In genomic region chr4:26402458-26402857, GRCh38 we compare ENCODE assay signal across 17 cellular contexts.
A peak's percentile ranks its signal among the peaks of the same experiment; 100 is the strongest.
DNase-seq lines count a peak whose midpoint lies in the region; ATAC-seq and TF ChIP-seq lines count a peak whose summit lies in the region.
"Had no signal": no experiment of that assay in that cellular context is flagged by ENCODE, and none has a peak within 500 bp of the region (broad histone marks: within the 10 kb centered on the region; RNA-seq: fewer than 3 reads in every experiment).

No MANE protein-coding gene starts in this region.

- peak; percentile 63 for ATAC-seq in GM18517 (IDR thresholded peaks at IDR 0.05; ENCODE audit: unreplicated experiment)
- peak; percentile 60 for ATAC-seq in GM21447 (IDR thresholded peaks at IDR 0.05; ENCODE audit: unreplicated experiment)
- peak; percentile 60 for ATAC-seq in HG03103 (IDR thresholded peaks at IDR 0.05; ENCODE audit: low read depth, unreplicated experiment)
- no peak for ATAC-seq in memory B cell (ENCODE audit: low read depth)
- ATAC-seq: HepG2; Panc1; stimulated activated naive CD8-positive, alpha-beta T cell treated with anti-CD3 and anti-CD28 coated beads, Interleukin-15, amount 100 ng/mL, for 72 hours; T-cell had no signal

- H3K27me3 Mint-ChIP-seq in memory B cell = no peaks in the 10 kb centered on the region
- H3K27me3 Mint-ChIP-seq: stimulated activated naive CD8-positive, alpha-beta T cell treated with anti-CD3 and anti-CD28 coated beads, Interleukin-15, amount 100 ng/mL, for 72 hours; T-cell had no signal

- H3K9me3 Mint-ChIP-seq in memory B cell = peaks cover 6% of the 10 kb centered on the region

- peaks cover 24% of the 10 kb centered on the region for H3K36me3 Mint-ChIP-seq in memory B cell

- TF ChIP-seq CTCF in GM20000 (IDR thresholded peaks at IDR 0.05; ENCODE audit: extremely low read depth, missing control alignments) = no peak
- TF ChIP-seq CTCF in GM13976 (IDR thresholded peaks at IDR 0.05; ENCODE audit: borderline replicate concordance, control extremely low read depth, extremely low read depth, insufficient read depth, missing control alignments) = no peak

- peaks cover 10% of the 10 kb centered on the region for H3K4me1 Mint-ChIP-seq in memory B cell

- peak overlapping the region; percentile 29 for H3K27ac Mint-ChIP-seq in memory B cell
- H3K27ac Mint-ChIP-seq: T-cell had no signal

- DNase-seq in memory B cell (ENCODE audit: low spot score in 2 of 2) (no peak), GM20000 (ENCODE audit: low spot score) (no peak), GM13976 (ENCODE audit: low spot score) (no peak)
- no peak for DNase-seq in stimulated activated naive CD4-positive, alpha-beta T cell treated with Interleukin-2 at 50 U/mL for 16 hours (lab: John Stamatoyannopoulos, UW)
- DNase-seq: activated CD4-positive, alpha-beta T cell treated with anti-CD3 and anti-CD28 coated beads, Interleukin-2, amount 50 U/mL, for 1 hour; aorta; lower lobe of right lung; NCI-H1048; NCI-H345; right lobe of liver; stimulated activated naive CD8-positive, alpha-beta T cell treated with anti-CD3 and anti-CD28 coated beads, Interleukin-15, amount 100 ng/mL, for 72 hours; T-cell had no signal

- H3K4me3 Mint-ChIP-seq in memory B cell = no peak overlapping the region
- H3K4me3 Mint-ChIP-seq: stimulated activated naive CD8-positive, alpha-beta T cell treated with anti-CD3 and anti-CD28 coated beads, Interleukin-15, amount 100 ng/mL, for 72 hours; T-cell had no signal

- in situ Hi-C loops in GM13976 (cut with MboI; ENCODE audit: low sequenced_read_pairs, unreplicated experiment) = no loop called here
